ENCODE assay signal across 21 cellular contexts in genomic region chr13:21901326-21901725, GRCh38.
"Had no signal": no experiment of that assay in that cellular context is flagged by ENCODE, and none has a peak within 500 bp of the region (broad histone marks: within the 10 kb centered on the region; RNA-seq: fewer than 3 reads in every experiment).

No MANE protein-coding gene starts in this region.

- H3K36me3 ChIP-seq: gastrocnemius medialis, pancreas, right lobe of liver, tibial artery had no signal

- H3K4me3 Mint-ChIP-seq: memory B cell; natural killer cell; stimulated activated naive CD8-positive, alpha-beta T cell treated with anti-CD3 and anti-CD28 coated beads, Interleukin-15, amount 100 ng/mL, for 72 hours; type B pancreatic cell had no signal

- H3K4me1 ChIP-seq: pancreas, right lobe of liver had no signal

- H3K36me3 Mint-ChIP-seq: memory B cell, natural killer cell, type B pancreatic cell had no signal

- H3K4me3 ChIP-seq: gastrocnemius medialis, lung, pancreas, right lobe of liver, smooth muscle cell, tibial artery had no signal

- H3K27me3 Mint-ChIP-seq: memory B cell; stimulated activated naive CD8-positive, alpha-beta T cell treated with anti-CD3 and anti-CD28 coated beads, Interleukin-15, amount 100 ng/mL, for 72 hours had no signal

- ATAC-seq: natural killer cell; pancreas; stimulated activated naive CD8-positive, alpha-beta T cell treated with anti-CD3 and anti-CD28 coated beads, Interleukin-15, amount 100 ng/mL, for 72 hours had no signal

- H3K4me1 Mint-ChIP-seq: memory B cell; natural killer cell; stimulated activated naive CD8-positive, alpha-beta T cell treated with anti-CD3 and anti-CD28 coated beads, Interleukin-15, amount 100 ng/mL, for 72 hours had no signal

- H3K27ac ChIP-seq: gastrocnemius medialis, pancreas, right lobe of liver had no signal

- H3K27ac Mint-ChIP-seq: memory B cell, natural killer cell, type B pancreatic cell had no signal

- H3K9me3 Mint-ChIP-seq: memory B cell; natural killer cell; stimulated activated naive CD8-positive, alpha-beta T cell treated with anti-CD3 and anti-CD28 coated beads, Interleukin-15, amount 100 ng/mL, for 72 hours; type B pancreatic cell had no signal

- FAIRE-seq: colon, keratinocyte, pancreas had no signal

- H3K27me3 ChIP-seq: gastrocnemius medialis, pancreas, right lobe of liver, tibial artery had no signal

- H3K4me2 ChIP-seq: smooth muscle cell had no signal

- H3K9me3 ChIP-seq: gastrocnemius medialis, pancreas, right lobe of liver, tibial artery had no signal

- DNase-seq: dermis blood vessel endothelial cell; foreskin fibroblast; gastrocnemius medialis; head of caudate nucleus; natural killer cell; pancreas; retina; right lobe of liver; stimulated activated CD4-positive, alpha-beta T cell treated with anti-CD3 and anti-CD28 coated beads, Interleukin-12 subunit alpha, Interleukin-12 subunit beta, amount 100 ng/mL, for 4 hours; stimulated activated CD4-positive, alpha-beta T cell treated with anti-CD3 and anti-CD28 coated beads, Interleukin-1b, Interleukin-23, amount 100 ng/mL, for 48 hours; stimulated activated CD4-positive, alpha-beta T cell treated with anti-CD3 and anti-CD28 coated beads, Interleukin-4, amount 100 ng/mL, for 1 hour; stimulated activated CD8-positive, alpha-beta memory T cell treated with anti-CD3 and anti-CD28 coated beads, Interleukin-4, amount 100 ng/mL, for 48 hours; stimulated activated naive CD4-positive, alpha-beta T cell; stimulated activated naive CD8-positive, alpha-beta T cell treated with anti-CD3 and anti-CD28 coated beads, Interleukin-15, amount 100 ng/mL, for 72 hours; tibial artery had no signal
